In the genomic region with DNA sequence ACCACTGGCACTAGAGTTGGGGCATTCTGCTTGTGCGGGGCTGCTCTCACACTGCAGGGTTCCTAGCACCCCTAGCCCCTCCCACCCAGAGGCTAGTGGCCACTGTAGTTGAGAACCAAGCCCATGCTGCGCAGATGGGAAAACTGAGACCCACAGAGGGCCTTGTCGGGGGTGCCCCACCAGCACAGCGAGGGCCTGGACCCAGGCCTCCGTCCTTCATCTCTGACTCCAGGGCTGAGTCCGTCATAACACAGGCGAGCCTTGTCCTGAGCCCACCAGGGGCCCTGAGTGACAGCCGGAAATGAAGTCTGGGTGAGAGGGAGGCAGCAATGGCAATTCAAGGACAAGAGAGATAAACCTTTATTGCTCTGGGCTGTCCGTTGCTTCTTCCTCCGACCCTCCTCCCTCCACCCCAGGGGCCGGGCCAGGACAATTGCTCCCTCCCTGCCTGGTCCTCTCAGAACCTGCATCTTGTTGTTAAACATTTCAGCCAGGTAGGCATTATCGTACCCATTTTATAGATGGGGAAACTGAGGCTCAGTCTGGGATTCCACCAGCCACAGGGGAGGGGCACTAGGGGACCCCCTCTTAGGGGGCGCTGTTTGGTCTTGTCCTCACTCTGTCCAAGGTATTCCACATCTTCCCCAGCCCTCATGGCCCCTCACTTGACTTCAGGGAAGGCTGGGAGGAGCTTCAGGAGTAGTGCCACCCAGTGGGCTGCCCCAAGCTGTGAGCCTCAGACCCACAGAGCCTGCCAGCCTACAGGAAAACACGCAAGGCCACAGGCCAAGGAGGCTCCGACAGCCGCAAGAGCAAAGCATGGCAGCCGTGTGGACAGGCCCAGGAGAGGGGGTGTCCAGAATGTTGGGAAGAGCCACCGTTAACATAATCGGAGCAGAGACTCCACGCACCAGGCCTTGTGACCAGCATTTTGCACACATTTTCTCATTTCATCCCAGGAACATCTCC, we compare ENCODE assay signal across 25 cellular contexts. TPM values are rescaled to one million over a fixed set of nuclear protein-coding genes. Genes with fewer than 3 reads are reported as not detected.
"Had no signal": no experiment of that assay in that cellular context is flagged by ENCODE, and none has a peak within 500 bp of the region (broad histone marks: within the 10 kb centered on the region; RNA-seq: fewer than 3 reads in every experiment).

No MANE protein-coding gene starts in this region.

- H3K4me3 Mint-ChIP-seq: activated CD4-positive, alpha-beta T cell treated with anti-CD3 and anti-CD28 coated beads, Interleukin-2, amount 10 ng/mL, durations not matched to agents 7 days and 5 days; activated CD8-positive, alpha-beta T cell treated with anti-CD3 and anti-CD28 coated beads for 36 hours; activated T-cell treated with anti-CD3 and anti-CD28 coated beads, Interleukin-2, amount 50 U/mL, for 4 hours; activated T-helper 17 cell treated with anti-CD3 and anti-CD28 coated beads, Interleukin-2, amount 50 U/mL, for 72 hours; nephron; stimulated activated memory B cell treated with anti-CD40 and anti-IgM and Interleukin-4, amounts not matched to agents 10 μg/mL and 1 μg/mL and 100 μg/mL, for 72 hours; stimulated activated naive CD8-positive, alpha-beta T cell treated with anti-CD3 and anti-CD28 coated beads, Interleukin-15, amount 100 ng/mL, for 72 hours; type B pancreatic cell had no signal

- H3K27me3 ChIP-seq: colonic mucosa, ovary, uterus had no signal

- H3K27ac Mint-ChIP-seq: activated CD4-positive, alpha-beta T cell treated with anti-CD3 and anti-CD28 coated beads, Interleukin-2, amount 10 ng/mL, durations not matched to agents 7 days and 5 days; activated CD8-positive, alpha-beta T cell treated with anti-CD3 and anti-CD28 coated beads for 36 hours; activated T-helper 17 cell treated with anti-CD3 and anti-CD28 coated beads, Interleukin-2, amount 50 U/mL, for 72 hours; nephron; stimulated activated memory B cell treated with anti-CD40 and anti-IgM and Interleukin-4, amounts not matched to agents 10 μg/mL and 1 μg/mL and 100 μg/mL, for 72 hours; stimulated activated naive CD8-positive, alpha-beta T cell treated with anti-CD3 and anti-CD28 coated beads, Interleukin-15, amount 100 ng/mL, for 72 hours; type B pancreatic cell had no signal

- H3K4me3 ChIP-seq: colonic mucosa, ovary, uterus had no signal

- DNase-seq: activated CD4-positive, alpha-beta T cell treated with anti-CD3 and anti-CD28 coated beads for 1 hour; activated CD4-positive, alpha-beta T cell treated with anti-CD3 and anti-CD28 coated beads, Interleukin-2, amount 10 ng/mL, durations not matched to agents 7 days and 5 days; activated CD8-positive, alpha-beta T cell treated with anti-CD3 and anti-CD28 coated beads for 36 hours; activated gamma-delta T cell treated with Interleukin-2 at 50 U/mL for 16 hours; activated naive CD4-positive, alpha-beta T cell treated with anti-CD3 and anti-CD28 coated beads, Interleukin-2, amount 50 U/mL, for 16 hours; activated T-cell treated with anti-CD3 and anti-CD28 coated beads, Interleukin-2, amount 50 U/mL, for 4 hours; colonic mucosa; effector memory CD4-positive, alpha-beta T cell; mammary epithelial cell; ovary; small intestine; stimulated activated CD4-positive, alpha-beta T cell treated with anti-CD3 and anti-CD28 coated beads, Interleukin-1b, Interleukin-23, amount 100 ng/mL, for 48 hours; stimulated activated CD4-positive, alpha-beta T cell treated with anti-CD3 and anti-CD28 coated beads, Interleukin-4, amount 100 ng/mL, for 4 hours; stimulated activated CD8-positive, alpha-beta memory T cell treated with anti-CD3 and anti-CD28 coated beads, Interleukin-4, amount 100 ng/mL, for 48 hours; stimulated activated naive CD8-positive, alpha-beta T cell treated with anti-CD3 and anti-CD28 coated beads, Interleukin-15, amount 100 ng/mL, for 72 hours; T-helper 2 cell; uterus had no signal

- H3K4me1 Mint-ChIP-seq: activated CD4-positive, alpha-beta T cell treated with anti-CD3 and anti-CD28 coated beads, Interleukin-2, amount 10 ng/mL, durations not matched to agents 7 days and 5 days; activated T-helper 17 cell treated with anti-CD3 and anti-CD28 coated beads, Interleukin-2, amount 50 U/mL, for 72 hours had no signal

- H3K36me3 ChIP-seq: colonic mucosa, neutrophil, ovary, uterus had no signal

- ATAC-seq: activated CD8-positive, alpha-beta T cell treated with anti-CD3 and anti-CD28 coated beads for 36 hours; activated T-cell treated with anti-CD3 and anti-CD28 coated beads, Interleukin-2, amount 50 U/mL, for 4 hours; activated T-helper 17 cell treated with anti-CD3 and anti-CD28 coated beads, Interleukin-2, amount 50 U/mL, for 72 hours; sciatic nerve; stimulated activated memory B cell treated with anti-CD40 and anti-IgM and Interleukin-4, amounts not matched to agents 10 μg/mL and 1 μg/mL and 100 μg/mL, for 72 hours; stimulated activated naive CD8-positive, alpha-beta T cell treated with anti-CD3 and anti-CD28 coated beads, Interleukin-15, amount 100 ng/mL, for 72 hours had no signal

- H3K4me1 ChIP-seq: colonic mucosa, uterus had no signal

- H3K9me3 Mint-ChIP-seq: activated CD4-positive, alpha-beta T cell treated with anti-CD3 and anti-CD28 coated beads, Interleukin-2, amount 10 ng/mL, durations not matched to agents 7 days and 5 days; activated CD8-positive, alpha-beta T cell treated with anti-CD3 and anti-CD28 coated beads for 36 hours; activated T-cell treated with anti-CD3 and anti-CD28 coated beads, Interleukin-2, amount 50 U/mL, for 4 hours; activated T-helper 17 cell treated with anti-CD3 and anti-CD28 coated beads, Interleukin-2, amount 50 U/mL, for 72 hours; nephron; stimulated activated memory B cell treated with anti-CD40 and anti-IgM and Interleukin-4, amounts not matched to agents 10 μg/mL and 1 μg/mL and 100 μg/mL, for 72 hours; stimulated activated naive CD8-positive, alpha-beta T cell treated with anti-CD3 and anti-CD28 coated beads, Interleukin-15, amount 100 ng/mL, for 72 hours; type B pancreatic cell had no signal

- H3K27ac ChIP-seq: colonic mucosa, neutrophil, ovary, uterus had no signal

- H3K36me3 Mint-ChIP-seq: stimulated activated memory B cell treated with anti-CD40 and anti-IgM and Interleukin-4, amounts not matched to agents 10 μg/mL and 1 μg/mL and 100 μg/mL, for 72 hours; type B pancreatic cell had no signal

- H3K9me3 ChIP-seq: colonic mucosa, neutrophil, ovary, uterus had no signal

RNA-seq across cellular contexts. Expression of a gene that starts 4.4 kb away (rescaled TPM):
- total RNA-seq: activated CD8-positive, alpha-beta T cell treated with anti-CD3 and anti-CD28 coated beads for 36 hours; activated T-cell treated with anti-CD3 and anti-CD28 coated beads, Interleukin-2, amount 50 U/mL, for 4 hours; dermis microvascular lymphatic vessel endothelial cell; epithelial cell of proximal tubule had no signal
